21 cellular contexts compared by ENCODE assay signal in genomic region chr17:73907601-73907910, GRCh38.
"Had no signal": no experiment of that assay in that cellular context is flagged by ENCODE, and none has a peak within 500 bp of the region (broad histone marks: within the 10 kb centered on the region; RNA-seq: fewer than 3 reads in every experiment).

No MANE protein-coding gene starts in this region.

- H3K36me3 Mint-ChIP-seq: immature natural killer cell, mesothelial cell of epicardium, naive B cell had no signal

- H3K27ac ChIP-seq: coronary artery, dorsolateral prefrontal cortex, esophagus squamous epithelium, foreskin keratinocyte, gastroesophageal sphincter, heart left ventricle, hepatocyte, left ventricle myocardium inferior, lower lobe of right lung had no signal

- H3K4me3 ChIP-seq: coronary artery, dorsolateral prefrontal cortex, esophagus squamous epithelium, gastroesophageal sphincter, heart left ventricle, hepatocyte, left ventricle myocardium inferior, lower lobe of right lung, mucosa of descending colon had no signal

- ATAC-seq: foreskin keratinocyte, gastroesophageal sphincter, heart left ventricle, left colon, left lobe of liver, lower lobe of right lung, mucosa of descending colon had no signal

- H3K4me3 Mint-ChIP-seq: immature natural killer cell, mesothelial cell of epicardium, naive B cell had no signal

- H3K27ac Mint-ChIP-seq: immature natural killer cell, mesothelial cell of epicardium, naive B cell had no signal

- H3K9me3 Mint-ChIP-seq: immature natural killer cell had no signal

- H3K4me1 ChIP-seq: foreskin keratinocyte had no signal

- H3K9me3 ChIP-seq: esophagus squamous epithelium, gastroesophageal sphincter, heart left ventricle, left ventricle myocardium inferior, lower lobe of right lung, mucosa of descending colon had no signal

- H3K36me3 ChIP-seq: esophagus squamous epithelium, gastroesophageal sphincter, heart left ventricle, left ventricle myocardium inferior, lower lobe of right lung had no signal

- DNase-seq: dermis blood vessel endothelial cell; dorsolateral prefrontal cortex; effector CD4-positive, alpha-beta T cell; effector memory CD4-positive, alpha-beta T cell; esophagus squamous epithelium; foreskin keratinocyte; heart left ventricle; immature natural killer cell; kidney; kidney glomerular epithelial cell; left colon; left ventricle myocardium inferior; lower lobe of right lung; mesenchymal stem cell; mucosa of descending colon; naive B cell had no signal
